ENCODE assay signal across 7 cellular contexts in the genomic region with DNA sequence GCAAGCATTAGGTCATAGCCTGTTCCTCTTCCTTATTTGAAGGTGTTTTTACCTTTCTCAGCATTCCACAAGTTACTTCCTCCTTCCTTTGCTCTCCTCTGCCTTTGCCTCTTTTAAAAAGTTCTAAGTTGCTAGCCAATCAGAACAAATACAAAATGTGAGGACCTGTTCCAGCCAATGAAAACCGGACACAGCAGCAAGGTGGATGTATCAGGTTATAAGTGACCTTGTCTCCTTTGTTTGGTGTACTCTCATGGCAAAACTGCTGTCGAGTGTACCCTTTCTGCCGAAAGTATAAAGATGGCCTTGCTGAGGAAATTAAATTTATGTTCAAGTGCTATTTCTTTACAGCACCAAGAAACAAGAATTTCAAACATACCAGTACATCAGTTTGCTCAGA. TPM values are rescaled to one million over a fixed set of nuclear protein-coding genes. Genes with fewer than 3 reads are reported as not detected.
DNase-seq lines count a peak whose midpoint lies in the region; ATAC-seq and TF ChIP-seq lines count a peak whose summit lies in the region.
"Not testable (repeated sequence)": the region's sequence is repeated elsewhere in the genome, so short reads cannot be mapped to it uniquely, and the experiment has no call there.

No MANE protein-coding gene starts in this region.

- peaks cover 34% of the 10 kb centered on the region for H3K4me1 Mint-ChIP-seq in CD4-positive, alpha-beta T cell (ENCODE audit: low read depth)
- H3K4me1 Mint-ChIP-seq in natural killer cell (peaks cover 18 to 33% of the 10 kb centered on the region in 2 donors), type B pancreatic cell (ENCODE audit: unreplicated experiment) (peaks cover 10% of the 10 kb centered on the region)

- H4K20me1 ChIP-seq in mammary epithelial cell (ENCODE audit: insufficient read depth, low read length): not testable (repeated sequence)

- H3K27me3 ChIP-seq in CD4-positive, alpha-beta T cell (ENCODE audit: control insufficient read depth, insufficient read depth, low read length); RWPE2 (ENCODE audit: insufficient read depth, poor library complexity, severe bottlenecking); mammary epithelial cell (ENCODE audit: insufficient read depth, low read length): not testable (repeated sequence)

- not testable (repeated sequence) for H3K9me3 ChIP-seq in CD4-positive, alpha-beta T cell (ENCODE audit: control insufficient read depth, low read length); RWPE2 (ENCODE audit: severe bottlenecking); mammary epithelial cell (replicated peaks; ENCODE audit: insufficient read depth, low read length)

- CTCF ChIA-PET in CD4-positive, alpha-beta T cell (lab: Charles Lee); mammary epithelial cell (lab: Charles Lee; ENCODE audit: low non-redundant PET): not testable (repeated sequence)

- not testable (repeated sequence) for H3K4me2 ChIP-seq in mammary epithelial cell (ENCODE audit: insufficient read depth, low read depth, low read length)

- intact Hi-C loops in CD4-positive, alpha-beta T cell (cut with DNase I, micrococcal nuclease); mammary epithelial cell (cut with micrococcal nuclease); natural killer cell (cut with micrococcal nuclease): not testable (repeated sequence)

- TF ChIP-seq CTCF in CD4-positive, alpha-beta T cell (IDR thresholded peaks at IDR 0.05); RWPE2 (IDR thresholded peaks at IDR 0.05; ENCODE audit: poor library complexity, severe bottlenecking); mammary epithelial cell (conservative IDR thresholded peaks at IDR 0.05 in 1 of 2, IDR thresholded peaks at IDR 0.05 in 1 of 2; ENCODE audit: extremely low read depth in 1 of 2, insufficient read depth in 1 of 2, low read depth in 1 of 2, low read length in 2 of 2); natural killer cell (IDR thresholded peaks at IDR 0.05); type B pancreatic cell (conservative IDR thresholded peaks at IDR 0.05): not testable (repeated sequence)

- not testable (repeated sequence) for H3K9ac ChIP-seq in mammary epithelial cell (ENCODE audit: insufficient read depth, low read length)

- peaks cover 33% of the 10 kb centered on the region for H3K79me2 ChIP-seq in mammary epithelial cell (ENCODE audit: insufficient read depth, low read length)

- H2AFZ ChIP-seq in mammary epithelial cell (ENCODE audit: low read depth, low read length): peak overlapping the region; percentile 69

- not testable (repeated sequence) for ATAC-seq in CD4-positive, alpha-beta T cell (ENCODE audit: poor library complexity); RWPE2 (ENCODE audit: low read depth); natural killer cell

- POLR2A ChIA-PET in CD4-positive, alpha-beta T cell (lab: Charles Lee): not testable (repeated sequence)

- H3K9me3 Mint-ChIP-seq in CD4-positive, alpha-beta T cell; natural killer cell; type B pancreatic cell: not testable (repeated sequence)

- not testable (repeated sequence) for H3K27ac ChIP-seq in CD4-positive, alpha-beta T cell (ENCODE audit: low read depth, low read length); mammary epithelial cell (ENCODE audit: insufficient read depth, low read depth, low read length)
- peak overlapping the region; percentile 17 for H3K27ac ChIP-seq in RWPE2 (ENCODE audit: poor library complexity, severe bottlenecking)
- peak overlapping the region; percentile 88 for H3K27ac ChIP-seq in epithelial cell of prostate

- H3K4me3 ChIP-seq in RWPE2 (ENCODE audit: severe bottlenecking); mammary epithelial cell (replicated peaks in 1 of 3; ENCODE audit: insufficient read depth in 1 of 3, low read depth in 2 of 3, low read length in 3 of 3): not testable (repeated sequence)

- WGBS in mammary epithelial cell (ENCODE audit: low coverage, missing lambda C conversion rate): 37% methylated on average over 3 of the region's 3 CpGs

- peaks cover 20% of the 10 kb centered on the region for H3K4me1 ChIP-seq in RWPE2 (ENCODE audit: insufficient read depth, poor library complexity, severe bottlenecking)
- peaks cover 24% of the 10 kb centered on the region for H3K4me1 ChIP-seq in mammary epithelial cell (ENCODE audit: insufficient read depth, low read length)

- H3K27ac Mint-ChIP-seq in CD4-positive, alpha-beta T cell: peak overlapping the region; percentile 22
- H3K27ac Mint-ChIP-seq in natural killer cell: not testable (repeated sequence)
- H3K27ac Mint-ChIP-seq in type B pancreatic cell: peak overlapping the region; percentile 87

- dilution Hi-C loops in mammary epithelial cell (cut with HindIII; ENCODE audit: low sequenced_read_pairs): not testable (repeated sequence)

- BruUV-seq in mammary epithelial cell (replicated peaks; lab: Mats Ljungman, UMichigan): not testable (repeated sequence)

- H3K36me3 ChIP-seq in RWPE2 (ENCODE audit: low read depth): peaks cover 12% of the 10 kb centered on the region
- not testable (repeated sequence) for H3K36me3 ChIP-seq in mammary epithelial cell (ENCODE audit: insufficient read depth, low read length)

- in situ Hi-C loops in mammary epithelial cell (cut with MboI; ENCODE audit: low sequenced_read_pairs in 2 of 2): not testable (repeated sequence)

- H3K27me3 Mint-ChIP-seq in CD4-positive, alpha-beta T cell; natural killer cell (ENCODE audit: low read depth in 2 of 2); type B pancreatic cell: not testable (repeated sequence)

- peak overlapping the region; percentile 80 for H3K4me3 Mint-ChIP-seq in CD4-positive, alpha-beta T cell
- peak overlapping the region; percentile 17 for H3K4me3 Mint-ChIP-seq in natural killer cell
- H3K4me3 Mint-ChIP-seq in type B pancreatic cell: peak overlapping the region; percentile 51

- DNase-seq in CD4-positive, alpha-beta T cell; RWPE2 (ENCODE audit: low spot score); epithelial cell of prostate (ENCODE audit: low read depth, low spot score); natural killer cell; type B pancreatic cell (ENCODE audit: extremely low spot score, unreplicated experiment): not testable (repeated sequence)
- DNase-seq in mammary epithelial cell (peak; percentile 6), iPS DF 19.7 (ENCODE audit: low read depth, low spot score) (peak; percentile 9)

- H3K36me3 Mint-ChIP-seq in CD4-positive, alpha-beta T cell (ENCODE audit: low read depth); natural killer cell; type B pancreatic cell: not testable (repeated sequence)

RNA-seq across cellular contexts. Expression of a gene that starts 2.2 kb away (rescaled TPM):
- 10 to 100 TPM; 17.4 to 18.7 TPM for total RNA-seq in CD4-positive, alpha-beta T cell
- 100 to 1,000 TPM in 1 of 2 donors, 10 to 100 TPM in 1; 74.7 to 160 TPM for total RNA-seq in mammary epithelial cell
- polyA plus RNA-seq in mammary epithelial cell: 142 TPM
- 242 TPM for polyA minus RNA-seq in mammary epithelial cell
- total RNA-seq in natural killer cell: 10 to 100 TPM; 21.1 to 32.5 (median 32.0) TPM
- 89.7 and 104 TPM in 2 replicates for total RNA-seq in type B pancreatic cell (ENCODE audit: low replicate concordance)

RNA-seq across cellular contexts. Expression of a gene that starts 51.8 kb away (rescaled TPM):
- 1 to 10 TPM; 5.3 to 5.6 TPM for total RNA-seq in CD4-positive, alpha-beta T cell
- 10 to 100 TPM; 22.7 to 42.0 TPM for total RNA-seq in mammary epithelial cell
- polyA plus RNA-seq in mammary epithelial cell: 15.2 TPM
- polyA minus RNA-seq in mammary epithelial cell: 22.6 TPM
- total RNA-seq in natural killer cell: 10 to 100 TPM in 2 of 3 donors, 1 to 10 TPM in 1; 9.2 to 16.9 (median 14.1) TPM
- total RNA-seq in type B pancreatic cell (ENCODE audit: low replicate concordance): 28.1 and 31.6 TPM in 2 replicates

Comparison
In these comparisons a context has a peak if more than half of its experiments do, and no peak if none do; other contexts are left out.
1. H3K4me3 Mint-ChIP-seq: peak in every context shown above with its lines; median percentile 80 in CD4-positive, alpha-beta T cell; 51 in type B pancreatic cell; 17 in natural killer cell.